ENCODE assay signal across 14 cellular contexts in the genomic region with DNA sequence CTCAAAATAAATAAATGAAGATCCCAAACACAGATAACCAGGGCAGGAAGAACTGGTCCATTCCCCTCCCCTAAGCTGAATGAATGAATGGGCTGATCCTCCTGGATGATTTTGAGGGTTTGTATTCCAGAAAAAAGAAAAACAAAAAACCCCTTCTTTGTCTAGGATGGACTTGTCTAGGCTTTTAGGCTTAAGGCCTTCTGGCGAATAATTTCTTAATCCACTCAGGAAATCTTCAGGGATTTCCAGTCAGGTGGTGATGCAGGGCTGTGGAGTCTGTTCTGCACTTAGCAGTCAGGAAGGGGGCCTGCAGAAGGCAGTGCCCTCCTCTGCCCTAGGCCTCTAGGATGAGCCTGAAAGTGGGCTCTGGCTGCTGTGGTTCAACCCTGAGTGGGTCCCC. TPM values are rescaled to one million over a fixed set of nuclear protein-coding genes. Genes with fewer than 3 reads are reported as not detected.
DNase-seq lines count a peak whose midpoint lies in the region; ATAC-seq and TF ChIP-seq lines count a peak whose summit lies in the region.
"Had no signal": no experiment of that assay in that cellular context is flagged by ENCODE, and none has a peak within 500 bp of the region (broad histone marks: within the 10 kb centered on the region; RNA-seq: fewer than 3 reads in every experiment).

No MANE protein-coding gene starts in this region.

- no peak overlapping the region for H3K4me3 Mint-ChIP-seq in stimulated activated naive CD8-positive, alpha-beta T cell treated with anti-CD3 and anti-CD28 coated beads, Interleukin-15, amount 100 ng/mL, for 72 hours
- H3K4me3 Mint-ChIP-seq in stimulated activated effector memory CD8-positive, alpha-beta T cell treated with anti-CD3 and anti-CD28 coated beads, Interleukin-12 subunit alpha, Interleukin-12 subunit beta, amount 100 ng/mL, for 72 hours = no peak overlapping the region

- H3K9me3 Mint-ChIP-seq in stimulated activated naive CD8-positive, alpha-beta T cell treated with anti-CD3 and anti-CD28 coated beads, Interleukin-15, amount 100 ng/mL, for 72 hours = no peaks in the 10 kb centered on the region
- H3K9me3 Mint-ChIP-seq in stimulated activated effector memory CD8-positive, alpha-beta T cell treated with anti-CD3 and anti-CD28 coated beads, Interleukin-12 subunit alpha, Interleukin-12 subunit beta, amount 100 ng/mL, for 72 hours = no peaks in the 10 kb centered on the region
- H3K9me3 Mint-ChIP-seq: CD4-positive, CD25-positive, alpha-beta regulatory T cell had no signal

- no peak overlapping the region for H3K4me3 ChIP-seq in dorsolateral prefrontal cortex

- peaks cover 6% of the 10 kb centered on the region for H3K4me1 Mint-ChIP-seq in stimulated activated naive CD8-positive, alpha-beta T cell treated with anti-CD3 and anti-CD28 coated beads, Interleukin-15, amount 100 ng/mL, for 72 hours
- peaks cover 9% of the 10 kb centered on the region for H3K4me1 Mint-ChIP-seq in stimulated activated effector memory CD8-positive, alpha-beta T cell treated with anti-CD3 and anti-CD28 coated beads, Interleukin-12 subunit alpha, Interleukin-12 subunit beta, amount 100 ng/mL, for 72 hours
- H3K4me1 Mint-ChIP-seq: CD4-positive, CD25-positive, alpha-beta regulatory T cell had no signal

- no peaks in the 10 kb centered on the region for H3K27me3 Mint-ChIP-seq in stimulated activated naive CD8-positive, alpha-beta T cell treated with anti-CD3 and anti-CD28 coated beads, Interleukin-15, amount 100 ng/mL, for 72 hours
- H3K27me3 Mint-ChIP-seq: CD4-positive, CD25-positive, alpha-beta regulatory T cell had no signal

- no peaks in the 10 kb centered on the region for H3K27me3 ChIP-seq in dorsolateral prefrontal cortex

- intact Hi-C loops in dorsolateral prefrontal cortex (cut with DNase I) = loop anchor here (10.0 kb wide), 2 partner anchors 129 to 279 kb away; no protein-coding TSS in a partner anchor

- ATAC-seq in stimulated activated naive CD8-positive, alpha-beta T cell treated with anti-CD3 and anti-CD28 coated beads, Interleukin-15, amount 100 ng/mL, for 72 hours = no peak
- no peak for ATAC-seq in stimulated activated effector memory CD8-positive, alpha-beta T cell treated with anti-CD3 and anti-CD28 coated beads, Interleukin-12 subunit alpha, Interleukin-12 subunit beta, amount 100 ng/mL, for 72 hours
- no peak for ATAC-seq in GM19324 (IDR thresholded peaks at IDR 0.05; ENCODE audit: low FRiP score, unreplicated experiment)

- no peak for TF ChIP-seq CTCF in dorsolateral prefrontal cortex (IDR thresholded peaks at IDR 0.05 in 54 of 56, conservative IDR thresholded peaks at IDR 0.05 in 2 of 56; ENCODE audit: low read depth in 1 of 56, partially characterized antibody in 56 of 56)

- no peaks in the 10 kb centered on the region for H3K36me3 Mint-ChIP-seq in stimulated activated effector memory CD8-positive, alpha-beta T cell treated with anti-CD3 and anti-CD28 coated beads, Interleukin-12 subunit alpha, Interleukin-12 subunit beta, amount 100 ng/mL, for 72 hours
- H3K36me3 Mint-ChIP-seq: CD4-positive, CD25-positive, alpha-beta regulatory T cell had no signal

- no peak overlapping the region for H3K27ac Mint-ChIP-seq in stimulated activated naive CD8-positive, alpha-beta T cell treated with anti-CD3 and anti-CD28 coated beads, Interleukin-15, amount 100 ng/mL, for 72 hours
- H3K27ac Mint-ChIP-seq in stimulated activated effector memory CD8-positive, alpha-beta T cell treated with anti-CD3 and anti-CD28 coated beads, Interleukin-12 subunit alpha, Interleukin-12 subunit beta, amount 100 ng/mL, for 72 hours = no peak overlapping the region
- H3K27ac Mint-ChIP-seq: CD4-positive, CD25-positive, alpha-beta regulatory T cell had no signal

- H3K27ac ChIP-seq in dorsolateral prefrontal cortex = peak overlapping the region in 41 of 59 donors; percentile 36 to 98 (median 74)
- peak overlapping the region; percentile 74 for H3K27ac ChIP-seq in substantia nigra (ENCODE audit: low read depth, low read length, poor library complexity, severe bottlenecking)
- H3K27ac ChIP-seq: HL-60 had no signal

- DNase-seq in D341Med (ENCODE audit: low spot score) (peak; percentile 77), NCI-H82 treated with DMSO at 0.1 percent for 48 hours (lab: John Stamatoyannopoulos, UW; ENCODE audit: unreplicated experiment) (peak; percentile 94), dorsolateral prefrontal cortex (no peak), substantia nigra (lab: John Stamatoyannopoulos, UW) (no peak)
- DNase-seq in stimulated activated naive CD8-positive, alpha-beta T cell treated with anti-CD3 and anti-CD28 coated beads, Interleukin-15, amount 100 ng/mL, for 72 hours = no peak
- no peak for DNase-seq in stimulated activated effector memory CD8-positive, alpha-beta T cell treated with anti-CD3 and anti-CD28 coated beads, Interleukin-12 subunit alpha, Interleukin-12 subunit beta, amount 100 ng/mL, for 72 hours (ENCODE audit: low spot score in 2 of 2)
- DNase-seq: Caco-2; CD4-positive, CD25-positive, alpha-beta regulatory T cell; DMS53; H7; NCI-H187; SHP77 had no signal

RNA-seq across cellular contexts. Expression of a gene that starts 52.1 kb away (rescaled TPM):
- total RNA-seq in dorsolateral prefrontal cortex = 100 to 1,000 TPM in 35 of 120 experiments, 10 to 100 TPM in 85; 52.3 to 136 (median 86.9) TPM

Comparison
In these comparisons a context has a peak if more than half of its experiments do, and no peak if none do; other contexts are left out.
1. DNase-seq: peak in D341Med (single experiment) and NCI-H82 treated with DMSO at 0.1 percent for 48 hours (single experiment); none in dorsolateral prefrontal cortex (0 of 10), substantia nigra (0 of 49), stimulated activated naive CD8-positive, alpha-beta T cell treated with anti-CD3 and anti-CD28 coated beads, Interleukin-15, amount 100 ng/mL, for 72 hours (0 of 2) and stimulated activated effector memory CD8-positive, alpha-beta T cell treated with anti-CD3 and anti-CD28 coated beads, Interleukin-12 subunit alpha, Interleukin-12 subunit beta, amount 100 ng/mL, for 72 hours (0 of 2).